18 cellular contexts compared by ENCODE assay signal in the genomic region with DNA sequence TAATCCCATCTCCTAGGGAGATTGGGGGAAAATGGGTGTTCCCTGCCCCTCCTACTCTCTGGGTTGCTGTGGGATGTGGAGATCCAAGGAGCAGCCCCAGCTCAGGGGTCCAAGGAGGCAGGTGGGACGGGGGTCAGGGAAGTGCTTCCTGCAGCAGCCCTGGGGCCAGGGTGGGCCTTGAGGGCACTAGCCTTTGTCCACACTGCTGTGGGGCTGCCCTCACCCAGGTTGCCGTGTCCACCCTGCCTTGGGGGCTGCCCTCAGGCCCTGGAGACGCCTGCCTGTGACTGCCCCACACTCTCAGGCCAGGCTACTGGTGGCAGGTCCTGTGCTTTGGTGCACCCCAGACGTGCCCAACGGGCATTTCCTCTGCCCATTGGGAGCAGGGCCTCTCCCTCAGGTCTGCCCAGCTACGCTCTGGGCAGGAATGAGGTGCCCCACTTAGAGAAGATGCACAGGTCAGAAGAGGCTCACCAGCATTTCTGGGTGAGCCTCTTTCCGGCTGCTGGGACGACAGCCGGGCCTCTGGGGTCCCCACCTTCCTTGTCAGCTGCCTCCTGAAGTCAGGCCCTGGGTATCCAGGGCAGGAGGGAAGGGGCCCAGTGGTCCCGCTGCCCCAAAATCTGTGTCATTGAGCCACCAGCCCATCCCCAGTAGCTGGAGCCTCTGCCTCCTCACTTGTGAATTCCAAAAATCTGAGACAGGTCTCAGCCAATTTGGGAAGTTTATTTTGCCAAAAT. TPM values are rescaled to one million over a fixed set of nuclear protein-coding genes. Genes with fewer than 3 reads are reported as not detected.
"Had no signal": no experiment of that assay in that cellular context is flagged by ENCODE, and none has a peak within 500 bp of the region (broad histone marks: within the 10 kb centered on the region; RNA-seq: fewer than 3 reads in every experiment).

No MANE protein-coding gene starts in this region.

- H3K27ac ChIP-seq: breast epithelium, gastrocnemius medialis, neural progenitor cell, ovary, thyroid gland had no signal

- H3K4me3 ChIP-seq: breast epithelium, gastrocnemius medialis, neural progenitor cell, ovary, thyroid gland had no signal

- H3K4me1 ChIP-seq: breast epithelium, gastrocnemius medialis, thyroid gland had no signal

- H3K9me3 ChIP-seq: thyroid gland had no signal

- H3K36me3 ChIP-seq: breast epithelium, gastrocnemius medialis, neural progenitor cell, ovary, thyroid gland had no signal

- H3K27me3 ChIP-seq: ovary, thyroid gland had no signal

- ATAC-seq: activated CD4-positive, alpha-beta T cell treated with anti-CD3 and anti-CD28 coated beads for 36 hours; activated T-cell treated with anti-CD3 and anti-CD28 coated beads, Interleukin-2, amount 50 U/mL, for 4 hours; esophagus mucosa; gastrocnemius medialis; left lobe of liver; WTC11 had no signal

- DNase-seq: activated CD4-positive, alpha-beta T cell treated with anti-CD3 and anti-CD28 coated beads for 36 hours; activated CD4-positive, alpha-beta T cell treated with anti-CD3 and anti-CD28 coated beads, Interleukin-2, amount 50 U/mL, for 48 hours; activated gamma-delta T cell; activated T-cell treated with anti-CD3 and anti-CD28 coated beads, Interleukin-2, amount 50 U/mL, for 4 hours; cerebellar nuclear complex; effector CD8-positive, alpha-beta T cell; gastrocnemius medialis; kidney; mammary epithelial cell; stimulated activated naive CD4-positive, alpha-beta T cell treated with Interleukin-2 at 50 U/mL for 16 hours; thyroid gland had no signal

RNA-seq across cellular contexts. Expression of a gene that starts 2.6 kb away (rescaled TPM):
- total RNA-seq: astrocyte, gastrocnemius medialis, left lobe of liver, mammary epithelial cell, WTC11 had no signal
- polyA plus RNA-seq: mammary epithelial cell had no signal
